24 cellular contexts compared by ENCODE assay signal in the genomic region with DNA sequence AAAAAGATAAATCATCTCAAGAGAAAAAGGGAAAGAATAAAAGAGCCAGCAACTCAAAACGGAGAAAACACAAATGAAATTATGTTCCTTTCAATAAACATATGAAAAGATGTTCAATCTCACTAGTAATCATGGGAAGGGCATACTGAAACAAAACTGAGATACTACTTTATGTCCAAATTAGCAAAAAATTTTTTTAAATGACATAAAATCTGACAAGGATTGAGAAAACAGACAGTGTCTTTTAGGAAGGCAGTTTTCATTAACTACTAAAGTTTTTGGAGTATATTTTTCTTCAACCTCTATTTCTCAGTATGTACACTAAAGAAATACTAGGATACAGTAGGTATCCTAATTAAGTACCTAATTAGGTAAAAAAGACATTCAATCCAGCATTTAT.
"Had no signal": no experiment of that assay in that cellular context is flagged by ENCODE, and none has a peak within 500 bp of the region (broad histone marks: within the 10 kb centered on the region; RNA-seq: fewer than 3 reads in every experiment).

No MANE protein-coding gene starts in this region.

- H3K4me1 Mint-ChIP-seq: neural crest cell had no signal

- H3K9me3 Mint-ChIP-seq: activated CD4-positive, alpha-beta memory T cell treated with anti-CD3 and anti-CD28 coated beads for 36 hours; activated naive CD8-positive, alpha-beta T cell treated with anti-CD3 and anti-CD28 coated beads, Interleukin-2, amount 10 ng/mL, durations not matched to agents 7 days and 5 days; endodermal cell; neural crest cell had no signal

- FAIRE-seq: keratinocyte had no signal

- ATAC-seq: heart right ventricle, left colon, mucosa of descending colon had no signal

- H3K27ac Mint-ChIP-seq: activated CD4-positive, alpha-beta memory T cell treated with anti-CD3 and anti-CD28 coated beads for 36 hours; activated naive CD8-positive, alpha-beta T cell treated with anti-CD3 and anti-CD28 coated beads, Interleukin-2, amount 10 ng/mL, durations not matched to agents 7 days and 5 days; endodermal cell had no signal

- H3K4me3 Mint-ChIP-seq: activated CD4-positive, alpha-beta memory T cell treated with anti-CD3 and anti-CD28 coated beads for 36 hours; activated naive CD8-positive, alpha-beta T cell treated with anti-CD3 and anti-CD28 coated beads, Interleukin-2, amount 10 ng/mL, durations not matched to agents 7 days and 5 days; endodermal cell; neural crest cell had no signal

- DNase-seq: activated CD4-positive, alpha-beta memory T cell treated with anti-CD3 and anti-CD28 coated beads for 36 hours; activated CD4-positive, alpha-beta T cell treated with anti-CD3 and anti-CD28 coated beads for 48 hours; activated effector memory CD4-positive, alpha-beta T cell treated with anti-CD3 and anti-CD28 coated beads, Interleukin-2, amount 50 U/mL, for 16 hours; activated naive CD8-positive, alpha-beta T cell treated with anti-CD3 and anti-CD28 coated beads, Interleukin-2, amount 10 ng/mL, durations not matched to agents 7 days and 5 days; amniotic stem cell; endodermal cell; heart right ventricle; left colon; mesendoderm; mucosa of descending colon; occipital lobe; retina; sigmoid colon; stimulated activated CD4-positive, alpha-beta T cell treated with anti-CD3 and anti-CD28 coated beads, Interleukin-2, amount 100 ng/mL, for 48 hours; stimulated activated naive CD4-positive, alpha-beta T cell; SW 1271; testis; trophoblast cell had no signal

- H3K27me3 Mint-ChIP-seq: activated CD4-positive, alpha-beta memory T cell treated with anti-CD3 and anti-CD28 coated beads for 36 hours; activated naive CD8-positive, alpha-beta T cell treated with anti-CD3 and anti-CD28 coated beads, Interleukin-2, amount 10 ng/mL, durations not matched to agents 7 days and 5 days had no signal

- H3K4me3 ChIP-seq: breast epithelium, coronary artery, heart right ventricle, mucosa of descending colon, sigmoid colon, testis, vagina had no signal

- H3K9me3 ChIP-seq: breast epithelium, heart right ventricle, mucosa of descending colon, sigmoid colon, testis, vagina had no signal

- H3K27ac ChIP-seq: breast epithelium, coronary artery, epithelial cell of prostate, heart right ventricle, sigmoid colon, testis, vagina had no signal

- H3K27me3 ChIP-seq: breast epithelium, heart right ventricle, sigmoid colon, testis, vagina had no signal

- H3K4me1 ChIP-seq: breast epithelium, testis had no signal
